30 cellular contexts compared by ENCODE assay signal in genomic region chr1:91221017-91221416, GRCh38.
"Had no signal": no experiment of that assay in that cellular context is flagged by ENCODE, and none has a peak within 500 bp of the region (broad histone marks: within the 10 kb centered on the region; RNA-seq: fewer than 3 reads in every experiment).

No MANE protein-coding gene starts in this region.

- H3K27me3 ChIP-seq: adrenal gland, body of pancreas, colonic mucosa had no signal

- H3K9me3 ChIP-seq: adrenal gland, colonic mucosa had no signal

- H3K27me3 Mint-ChIP-seq: activated CD4-positive, alpha-beta T cell treated with anti-CD3 and anti-CD28 coated beads, Interleukin-2, amount 10 ng/mL, durations not matched to agents 24 days and 14 days; activated CD8-positive, alpha-beta memory T cell treated with anti-CD3 and anti-CD28 coated beads, Interleukin-2, amount 10 ng/mL, durations not matched to agents 7 days and 5 days; activated naive CD4-positive, alpha-beta T cell treated with anti-CD3 and anti-CD28 coated beads, Interleukin-2, amount 50 U/mL, for 24 hours; activated naive CD8-positive, alpha-beta T cell treated with anti-CD3 and anti-CD28 coated beads for 36 hours had no signal

- H3K4me3 ChIP-seq: adrenal gland, body of pancreas, colonic mucosa had no signal

- H3K4me1 Mint-ChIP-seq: activated CD4-positive, alpha-beta T cell treated with anti-CD3 and anti-CD28 coated beads for 36 hours; activated CD4-positive, alpha-beta T cell treated with anti-CD3 and anti-CD28 coated beads, Interleukin-2, amount 10 ng/mL, durations not matched to agents 24 days and 14 days; activated CD8-positive, alpha-beta memory T cell treated with anti-CD3 and anti-CD28 coated beads, Interleukin-2, amount 10 ng/mL, durations not matched to agents 7 days and 5 days; activated naive CD4-positive, alpha-beta T cell treated with anti-CD3 and anti-CD28 coated beads, Interleukin-2, amount 50 U/mL, for 24 hours; activated naive CD8-positive, alpha-beta T cell treated with anti-CD3 and anti-CD28 coated beads for 36 hours; activated naive CD8-positive, alpha-beta T cell treated with anti-CD3 and anti-CD28 coated beads, Interleukin-2, amount 50 U/mL, for 24 hours had no signal

- H3K27ac Mint-ChIP-seq: activated CD4-positive, alpha-beta memory T cell treated with anti-CD3 and anti-CD28 coated beads for 36 hours; activated CD4-positive, alpha-beta T cell treated with anti-CD3 and anti-CD28 coated beads for 36 hours; activated CD4-positive, alpha-beta T cell treated with anti-CD3 and anti-CD28 coated beads, Interleukin-2, amount 10 ng/mL, durations not matched to agents 24 days and 14 days; activated CD8-positive, alpha-beta memory T cell treated with anti-CD3 and anti-CD28 coated beads, Interleukin-2, amount 10 ng/mL, durations not matched to agents 7 days and 5 days; activated CD8-positive, alpha-beta T cell treated with anti-CD3 and anti-CD28 coated beads, Interleukin-2, amount 10 ng/mL, durations not matched to agents 7 days and 5 days; activated naive CD4-positive, alpha-beta T cell treated with anti-CD3 and anti-CD28 coated beads for 36 hours; activated naive CD4-positive, alpha-beta T cell treated with anti-CD3 and anti-CD28 coated beads, Interleukin-2, amount 50 U/mL, for 24 hours; activated naive CD8-positive, alpha-beta T cell treated with anti-CD3 and anti-CD28 coated beads for 36 hours; activated naive CD8-positive, alpha-beta T cell treated with anti-CD3 and anti-CD28 coated beads, Interleukin-2, amount 50 U/mL, for 24 hours; activated T-helper 1 cell treated with anti-CD3 and anti-CD28 coated beads, Interleukin-12 subunit alpha, Interleukin-12 subunit beta, Interleukin-2, Interleukin-4 antibody, amounts not matched to agents 30 ng/mL and 10 ng/mL and 1 ng/mL, durations not matched to agents 14 hours and 24 hours and 36 hours; activated T-helper 2 cell treated with anti-CD3 and anti-CD28 coated beads, Interferon-gamma antibody, Interleukin-2, Interleukin-4, amounts not matched to agents 10 μg/mL and 5 μg/mL and 100 μg/mL, durations not matched to agents 14 hours and 24 hours and 36 hours had no signal

- H3K27ac ChIP-seq: adrenal gland, body of pancreas, colonic mucosa had no signal

- DNase-seq: activated CD4-positive, alpha-beta memory T cell treated with anti-CD3 and anti-CD28 coated beads for 36 hours; activated CD4-positive, alpha-beta T cell treated with anti-CD3 and anti-CD28 coated beads for 36 hours; activated CD4-positive, alpha-beta T cell treated with anti-CD3 and anti-CD28 coated beads, Interleukin-2, amount 10 ng/mL, durations not matched to agents 24 days and 14 days; activated CD4-positive, CD25-positive, alpha-beta regulatory T cell; activated CD4-positive, CD25-positive, alpha-beta regulatory T cell treated with anti-CD3 and anti-CD28 coated beads, Interleukin-2, amount 50 U/mL, for 72 hours; activated CD8-positive, alpha-beta memory T cell treated with anti-CD3 and anti-CD28 coated beads, Interleukin-2, amount 10 ng/mL, durations not matched to agents 7 days and 5 days; activated CD8-positive, alpha-beta memory T cell treated with anti-CD3 and anti-CD28 coated beads, Interleukin-2, amount 50 U/mL, for 4 hours; activated CD8-positive, alpha-beta T cell treated with anti-CD3 and anti-CD28 coated beads, Interleukin-2, amount 10 ng/mL, durations not matched to agents 7 days and 5 days; activated effector memory CD4-positive, alpha-beta T cell treated with anti-CD3 and anti-CD28 coated beads, Interleukin-2, amount 50 U/mL, for 16 hours; activated naive CD4-positive, alpha-beta T cell treated with anti-CD3 and anti-CD28 coated beads for 36 hours; activated naive CD8-positive, alpha-beta T cell treated with anti-CD3 and anti-CD28 coated beads for 36 hours; activated naive CD8-positive, alpha-beta T cell treated with anti-CD3 and anti-CD28 coated beads, Interleukin-2, amount 50 U/mL, for 24 hours; activated T-cell treated with anti-CD3 and anti-CD28 coated beads, Interleukin-2, amount 50 U/mL, for 1 hour; activated T-cell treated with anti-CD3 and anti-CD28 coated beads, Interleukin-2, amount 50 U/mL, for 48 hours; adrenal gland; amygdala; aorta; body of pancreas; caudate nucleus; colonic mucosa; effector CD8-positive, alpha-beta T cell; foreskin fibroblast; head of caudate nucleus; T-helper 2 cell had no signal

- H3K36me3 ChIP-seq: adrenal gland, colonic mucosa had no signal

- H3K4me1 ChIP-seq: adrenal gland, body of pancreas, colonic mucosa had no signal

- ATAC-seq: activated CD4-positive, alpha-beta T cell treated with anti-CD3 and anti-CD28 coated beads for 36 hours; activated CD8-positive, alpha-beta memory T cell treated with anti-CD3 and anti-CD28 coated beads, Interleukin-2, amount 10 ng/mL, durations not matched to agents 7 days and 5 days; activated CD8-positive, alpha-beta T cell treated with anti-CD3 and anti-CD28 coated beads, Interleukin-2, amount 10 ng/mL, durations not matched to agents 7 days and 5 days; activated naive CD8-positive, alpha-beta T cell treated with anti-CD3 and anti-CD28 coated beads, Interleukin-2, amount 50 U/mL, for 24 hours; body of pancreas; esophagus mucosa had no signal

- H3K4me3 Mint-ChIP-seq: activated CD4-positive, alpha-beta memory T cell treated with anti-CD3 and anti-CD28 coated beads for 36 hours; activated CD4-positive, alpha-beta T cell treated with anti-CD3 and anti-CD28 coated beads for 36 hours; activated CD4-positive, alpha-beta T cell treated with anti-CD3 and anti-CD28 coated beads, Interleukin-2, amount 10 ng/mL, durations not matched to agents 24 days and 14 days; activated CD8-positive, alpha-beta memory T cell treated with anti-CD3 and anti-CD28 coated beads, Interleukin-2, amount 10 ng/mL, durations not matched to agents 7 days and 5 days; activated CD8-positive, alpha-beta T cell treated with anti-CD3 and anti-CD28 coated beads, Interleukin-2, amount 10 ng/mL, durations not matched to agents 7 days and 5 days; activated naive CD4-positive, alpha-beta T cell treated with anti-CD3 and anti-CD28 coated beads for 36 hours; activated naive CD4-positive, alpha-beta T cell treated with anti-CD3 and anti-CD28 coated beads, Interleukin-2, amount 50 U/mL, for 24 hours; activated naive CD8-positive, alpha-beta T cell treated with anti-CD3 and anti-CD28 coated beads for 36 hours; activated naive CD8-positive, alpha-beta T cell treated with anti-CD3 and anti-CD28 coated beads, Interleukin-2, amount 50 U/mL, for 24 hours; activated T-helper 1 cell treated with anti-CD3 and anti-CD28 coated beads, Interleukin-12 subunit alpha, Interleukin-12 subunit beta, Interleukin-2, Interleukin-4 antibody, amounts not matched to agents 30 ng/mL and 10 ng/mL and 1 ng/mL, durations not matched to agents 14 hours and 24 hours and 36 hours had no signal

- H3K36me3 Mint-ChIP-seq: activated CD4-positive, alpha-beta memory T cell treated with anti-CD3 and anti-CD28 coated beads for 36 hours; activated CD8-positive, alpha-beta memory T cell treated with anti-CD3 and anti-CD28 coated beads, Interleukin-2, amount 10 ng/mL, durations not matched to agents 7 days and 5 days; activated naive CD4-positive, alpha-beta T cell treated with anti-CD3 and anti-CD28 coated beads, Interleukin-2, amount 50 U/mL, for 24 hours had no signal

- FAIRE-seq: endometrium, frontal cortex had no signal
